In genomic region chr12:58029260-58029659, GRCh38 we compare ENCODE assay signal across 31 cellular contexts.
"Had no signal": no experiment of that assay in that cellular context is flagged by ENCODE, and none has a peak within 500 bp of the region (broad histone marks: within the 10 kb centered on the region; RNA-seq: fewer than 3 reads in every experiment).

No MANE protein-coding gene starts in this region.

- H3K36me3 Mint-ChIP-seq: activated naive CD8-positive, alpha-beta T cell treated with anti-CD3 and anti-CD28 coated beads for 36 hours; IgD-negative memory B cell had no signal

- DNase-seq: activated B cell treated with CpG ODN at 0.5 μM for 24 hours; activated CD4-positive, alpha-beta memory T cell treated with anti-CD3 and anti-CD28 coated beads for 36 hours; activated CD4-positive, alpha-beta T cell treated with anti-CD3 and anti-CD28 coated beads for 4 hours; activated CD4-positive, alpha-beta T cell treated with anti-CD3 and anti-CD28 coated beads, Interleukin-2, amount 50 U/mL, for 1 hour; activated CD4-positive, CD25-positive, alpha-beta regulatory T cell treated with anti-CD3 and anti-CD28 coated beads, Interleukin-2, amount 50 U/mL, for 72 hours; activated CD8-positive, alpha-beta memory T cell treated with anti-CD3 and anti-CD28 coated beads, Interleukin-2, amount 50 U/mL, for 4 hours; activated effector memory CD4-positive, alpha-beta T cell treated with Interleukin-2 at 50 U/mL for 16 hours; activated naive CD4-positive, alpha-beta T cell treated with anti-CD3 and anti-CD28 coated beads, Interleukin-2, amount 50 U/mL, for 16 hours; activated naive CD8-positive, alpha-beta T cell treated with anti-CD3 and anti-CD28 coated beads for 36 hours; activated T-cell treated with anti-CD3 and anti-CD28 coated beads, Interleukin-2, amount 50 U/mL, for 48 hours; amniotic stem cell; aorta; brain microvascular endothelial cell; Karpas-422; KBM-7; MG63; NCI-H1048; NCI-H1436 treated with DMSO at 0.1 percent for 48 hours; NCI-H1694 treated with DMSO at 0.1 percent for 48 hours; NCI-H2029; NCI-H345; NCI-H524 treated with DMSO at 0.1 percent for 48 hours; Peyer's patch; Right ventricle myocardium superior; RPMI8226; SW 1271; T-helper 1 cell; T-helper 2 cell; T-helper 9 cell had no signal

- H3K4me1 ChIP-seq: Peyer's patch had no signal

- H3K27me3 ChIP-seq: brain microvascular endothelial cell, MG63, Peyer's patch had no signal

- H3K9me3 ChIP-seq: Peyer's patch had no signal

- H3K4me1 Mint-ChIP-seq: activated B cell treated with CpG ODN at 0.5 μM for 24 hours; activated naive CD8-positive, alpha-beta T cell treated with anti-CD3 and anti-CD28 coated beads for 36 hours; IgD-negative memory B cell had no signal

- H3K27ac ChIP-seq: brain microvascular endothelial cell, Peyer's patch, VCaP had no signal

- H3K36me3 ChIP-seq: brain microvascular endothelial cell, MG63, Peyer's patch had no signal

- H3K27ac Mint-ChIP-seq: activated B cell treated with CpG ODN at 0.5 μM for 24 hours; activated CD4-positive, alpha-beta memory T cell treated with anti-CD3 and anti-CD28 coated beads for 36 hours; activated naive CD8-positive, alpha-beta T cell treated with anti-CD3 and anti-CD28 coated beads for 36 hours; IgD-negative memory B cell had no signal

- H3K4me3 ChIP-seq: MG63, Peyer's patch had no signal

- H3K4me3 Mint-ChIP-seq: activated B cell treated with CpG ODN at 0.5 μM for 24 hours; activated CD4-positive, alpha-beta memory T cell treated with anti-CD3 and anti-CD28 coated beads for 36 hours; activated naive CD8-positive, alpha-beta T cell treated with anti-CD3 and anti-CD28 coated beads for 36 hours; IgD-negative memory B cell had no signal
